In genomic region chr15:45341775-45342174, GRCh38 we compare ENCODE assay signal across 22 cellular contexts. TPM values are rescaled to one million over a fixed set of nuclear protein-coding genes. Genes with fewer than 3 reads are reported as not detected.
A peak's percentile ranks its signal among the peaks of the same experiment; 100 is the strongest.
DNase-seq lines count a peak whose midpoint lies in the region; ATAC-seq, FAIRE-seq and TF ChIP-seq lines count a peak whose summit lies in the region.
"Had no signal": no experiment of that assay in that cellular context is flagged by ENCODE, and none has a peak within 500 bp of the region (broad histone marks: within the 10 kb centered on the region; RNA-seq: fewer than 3 reads in every experiment).

No MANE protein-coding gene starts in this region.

- no peaks in the 10 kb centered on the region for H3K79me2 ChIP-seq in OCI-LY3 (ENCODE audit: low read length)

- H3K9ac ChIP-seq in OCI-LY3 (ENCODE audit: low read length) (peak overlapping the region; percentile 11; the same call in 1 of the 2 replicates), kidney (ENCODE audit: low read length in 2 of 2) (no peak overlapping the region)
- H3K9ac ChIP-seq: BLaER1 treated with 17β-estradiol and CSF1 and Interleukin-3, amounts not matched to agents 10 nM and 100 nM had no signal

- intact Hi-C loops in kidney (cut with DNase I): no loop called here

- no peak for DNase-seq in kidney
- no peak for DNase-seq in NCI-H2196 treated with DMSO at 0.1 percent for 48 hours (lab: John Stamatoyannopoulos, UW; ENCODE audit: unreplicated experiment)
- DNase-seq in NCI-H2107 (lab: John Stamatoyannopoulos, UW): no peak
- DNase-seq in NCI-H748 treated with DMSO at 0.1 percent for 48 hours (lab: John Stamatoyannopoulos, UW): no peak
- DNase-seq: 8988T; ACHN; AML-193; BE2C; CD4-positive, alpha-beta T cell; CD8-positive, alpha-beta memory T cell; DMS53; DMS79 treated with DMSO at 0.1 percent for 48 hours; GF-D8; H9 had no signal

- H3K4me1 ChIP-seq in OCI-LY3 (ENCODE audit: low read length): peaks cover 38% of the 10 kb centered on the region
- H3K4me1 ChIP-seq in kidney (ENCODE audit: control insufficient read depth in 1 of 2, insufficient read depth in 1 of 2, low read depth in 1 of 2, low read length in 2 of 2): peaks cover 2 to 19% of the 10 kb centered on the region in 2 donors
- H3K4me1 ChIP-seq: A549; BE2C; BLaER1 treated with 17β-estradiol and CSF1 and Interleukin-3, amounts not matched to agents 10 nM and 100 nM had no signal

- H3K9me3 ChIP-seq in OCI-LY3 (ENCODE audit: insufficient read depth, low read length): no peaks in the 10 kb centered on the region
- H3K9me3 ChIP-seq in kidney (ENCODE audit: control insufficient read depth in 1 of 2, low read length in 2 of 2): no peaks in the 10 kb centered on the region
- H3K9me3 ChIP-seq: A549, BE2C had no signal

- H3K4me3 ChIP-seq in OCI-LY3 (ENCODE audit: low read length): peak overlapping the region; percentile 49
- no peak overlapping the region for H3K4me3 ChIP-seq in kidney (ENCODE audit: low read length in 2 of 2)
- H3K4me3 ChIP-seq: A549; BLaER1 treated with 17β-estradiol and CSF1 and Interleukin-3, amounts not matched to agents 10 nM and 100 nM; GM23338 had no signal

- no peaks in the 10 kb centered on the region for H4K20me1 ChIP-seq in OCI-LY3 (ENCODE audit: insufficient read depth, low read length)
- H4K20me1 ChIP-seq: BLaER1 treated with 17β-estradiol and CSF1 and Interleukin-3, amounts not matched to agents 10 nM and 100 nM had no signal

- H3K27me3 ChIP-seq in OCI-LY3 (ENCODE audit: low read depth, low read length): no peaks in the 10 kb centered on the region
- H3K27me3 ChIP-seq: BLaER1 treated with 17β-estradiol and CSF1 and Interleukin-3, amounts not matched to agents 10 nM and 100 nM had no signal

- peak; percentile 27 for FAIRE-seq in kidney (lab: Jason Lieb, UNC)
- FAIRE-seq: A549, D721Med, GM12892 had no signal

- 0 out of 2 replicates have a peak overlapping the region, but pooled peaks have one; percentile 5 for H2AFZ ChIP-seq in OCI-LY3 (ENCODE audit: low read depth, low read length)
- H2AFZ ChIP-seq: GM23338 had no signal

- peak; percentile 24 for ATAC-seq in GM19463 (IDR thresholded peaks at IDR 0.05; ENCODE audit: unreplicated experiment)
- ATAC-seq: A549, GM23338, HCT116 had no signal

- TF ChIP-seq CTCF in OCI-LY3 (IDR thresholded peaks at IDR 0.05; ENCODE audit: low read depth, low read length): no peak
- TF ChIP-seq CTCF in kidney (IDR thresholded peaks at IDR 0.05; ENCODE audit: borderline replicate concordance, extremely low read depth, insufficient read depth): no peak

- H3K4me2 ChIP-seq in OCI-LY3 (ENCODE audit: low read length): peak overlapping the region; percentile 68
- H3K4me2 ChIP-seq: A549; BLaER1 treated with 17β-estradiol and CSF1 and Interleukin-3, amounts not matched to agents 10 nM and 100 nM; GM23338 had no signal

- H3K27ac ChIP-seq in OCI-LY3 (ENCODE audit: low read length) (peak overlapping the region; percentile 67), kidney (ENCODE audit: low read depth in 2 of 2, low read length in 2 of 2) (peak overlapping the region; percentile 5 to 36)
- H3K27ac ChIP-seq: A549; BLaER1 treated with 17β-estradiol and CSF1 and Interleukin-3, amounts not matched to agents 10 nM and 100 nM had no signal

- no peaks in the 10 kb centered on the region for H3K36me3 ChIP-seq in OCI-LY3 (replicated peaks; ENCODE audit: low read depth, low read length)
- no peaks in the 10 kb centered on the region for H3K36me3 ChIP-seq in kidney (ENCODE audit: control insufficient read depth in 1 of 2, insufficient read depth in 2 of 2, low read length in 2 of 2)
- H3K36me3 ChIP-seq: BE2C; BLaER1 treated with 17β-estradiol and CSF1 and Interleukin-3, amounts not matched to agents 10 nM and 100 nM had no signal

RNA-seq across cellular contexts. Expression of gene GATM, which starts 36.6 kb away (rescaled TPM):
- total RNA-seq in kidney: 79.5 TPM
- polyA plus RNA-seq in kidney (ENCODE audit: insufficient read depth, low read depth, low replicate concordance): 421 TPM
